ENCODE assay signal across 10 cellular contexts in the genomic region with DNA sequence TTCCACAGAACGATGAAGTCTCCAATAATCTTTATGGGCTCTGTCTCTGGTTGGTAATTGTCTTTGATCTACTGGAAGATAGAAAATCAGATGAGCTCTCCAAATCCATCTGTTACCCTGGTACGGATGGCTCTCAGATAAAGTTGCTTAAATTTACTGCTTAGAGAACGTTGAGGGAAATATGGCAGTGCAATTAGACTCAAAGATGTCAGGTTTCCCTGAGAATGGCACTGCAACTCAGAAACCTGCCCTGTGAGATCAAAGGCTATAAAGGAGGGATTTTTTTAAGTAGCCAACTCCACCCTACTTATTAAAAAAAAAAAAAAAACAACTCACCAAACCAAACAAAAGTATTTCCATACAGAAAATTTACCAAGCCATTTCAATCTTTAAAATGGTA. TPM values are rescaled to one million over a fixed set of nuclear protein-coding genes. Genes with fewer than 3 reads are reported as not detected.
A peak's percentile ranks its signal among the peaks of the same experiment; 100 is the strongest.
DNase-seq lines count a peak whose midpoint lies in the region; ATAC-seq and TF ChIP-seq lines count a peak whose summit lies in the region.
"Had no signal": no experiment of that assay in that cellular context is flagged by ENCODE, and none has a peak within 500 bp of the region (broad histone marks: within the 10 kb centered on the region; RNA-seq: fewer than 3 reads in every experiment).

No MANE protein-coding gene starts in this region.

- H3K9me3 ChIP-seq in muscle layer of colon (ENCODE audit: low read length) = no peaks in the 10 kb centered on the region
- H3K9me3 ChIP-seq: ovary had no signal

- peak overlapping the region; percentile 99 for H3K27ac Mint-ChIP-seq in activated naive CD4-positive, alpha-beta T cell treated with anti-CD3 and anti-CD28 coated beads, Interleukin-2, amount 50 U/mL, for 24 hours
- H3K27ac Mint-ChIP-seq in activated T-helper 2 cell treated with anti-CD3 and anti-CD28 coated beads, Interferon-gamma antibody, Interleukin-2, Interleukin-4, amounts not matched to agents 10 μg/mL and 5 μg/mL and 100 μg/mL, durations not matched to agents 14 hours and 24 hours and 36 hours = peak overlapping the region; percentile 99

- H3K27me3 ChIP-seq in muscle layer of colon (ENCODE audit: control insufficient read depth in 1 of 2, insufficient read depth in 2 of 2, low read length in 2 of 2) = no peaks in the 10 kb centered on the region
- H3K27me3 ChIP-seq in dorsolateral prefrontal cortex = no peaks in the 10 kb centered on the region
- H3K27me3 ChIP-seq: ovary had no signal

- H3K4me3 ChIP-seq in muscle layer of colon (ENCODE audit: low read depth in 1 of 2, low read length in 2 of 2) (no peak overlapping the region), dorsolateral prefrontal cortex (peak overlapping the region in 21 of 59 donors; percentile 52 to 78 (median 70))

- peak overlapping the region; percentile 97 for H3K4me3 Mint-ChIP-seq in activated naive CD4-positive, alpha-beta T cell treated with anti-CD3 and anti-CD28 coated beads, Interleukin-2, amount 50 U/mL, for 24 hours
- H3K4me3 Mint-ChIP-seq in activated T-helper 2 cell treated with anti-CD3 and anti-CD28 coated beads, Interferon-gamma antibody, Interleukin-2, Interleukin-4, amounts not matched to agents 10 μg/mL and 5 μg/mL and 100 μg/mL, durations not matched to agents 14 hours and 24 hours and 36 hours (ENCODE audit: low read depth) = peak overlapping the region; percentile 98

- peaks cover 65% of the 10 kb centered on the region for H3K4me1 Mint-ChIP-seq in activated naive CD4-positive, alpha-beta T cell treated with anti-CD3 and anti-CD28 coated beads, Interleukin-2, amount 50 U/mL, for 24 hours
- H3K4me1 Mint-ChIP-seq in activated T-helper 2 cell treated with anti-CD3 and anti-CD28 coated beads, Interferon-gamma antibody, Interleukin-2, Interleukin-4, amounts not matched to agents 10 μg/mL and 5 μg/mL and 100 μg/mL, durations not matched to agents 14 hours and 24 hours and 36 hours (ENCODE audit: low read depth) = peaks cover 53% of the 10 kb centered on the region

- TF ChIP-seq CTCF in dorsolateral prefrontal cortex (IDR thresholded peaks at IDR 0.05 in 54 of 56, conservative IDR thresholded peaks at IDR 0.05 in 2 of 56; ENCODE audit: low read depth in 1 of 56, partially characterized antibody in 56 of 56) = no peak

- H3K27ac ChIP-seq in muscle layer of colon (ENCODE audit: low read depth, low read length) (peak overlapping the region; percentile 62), dorsolateral prefrontal cortex (peak overlapping the region in 3 of 59 donors; percentile 9 to 75 (median 52))

- no peak overlapping the region for H3K9ac ChIP-seq in muscle layer of colon (ENCODE audit: low read length)

- H3K27me3 Mint-ChIP-seq in activated naive CD4-positive, alpha-beta T cell treated with anti-CD3 and anti-CD28 coated beads, Interleukin-2, amount 50 U/mL, for 24 hours = no peaks in the 10 kb centered on the region
- H3K27me3 Mint-ChIP-seq in activated T-helper 2 cell treated with anti-CD3 and anti-CD28 coated beads, Interferon-gamma antibody, Interleukin-2, Interleukin-4, amounts not matched to agents 10 μg/mL and 5 μg/mL and 100 μg/mL, durations not matched to agents 14 hours and 24 hours and 36 hours (ENCODE audit: low read depth) = no peaks in the 10 kb centered on the region

- intact Hi-C loops in activated T-helper 2 cell treated with anti-CD3 and anti-CD28 coated beads, Interferon-gamma antibody, Interleukin-2, Interleukin-4, amounts not matched to agents 10 μg/mL and 5 μg/mL and 100 μg/mL, durations not matched to agents 14 hours and 24 hours and 36 hours (cut with micrococcal nuclease) = loop anchor here (5.0 to 10.0 kb wide), 2 partner anchors 281 to 708 kb away; no protein-coding TSS in a partner anchor
- intact Hi-C loops in dorsolateral prefrontal cortex (cut with DNase I) = loop anchor here in 1 of 2 donors (2.0 kb wide), 1 partner anchor 30 kb away; a partner anchor contains a TSS

- H3K36me3 Mint-ChIP-seq in activated naive CD4-positive, alpha-beta T cell treated with anti-CD3 and anti-CD28 coated beads, Interleukin-2, amount 50 U/mL, for 24 hours = peaks cover 18% of the 10 kb centered on the region
- H3K36me3 Mint-ChIP-seq in activated T-helper 2 cell treated with anti-CD3 and anti-CD28 coated beads, Interferon-gamma antibody, Interleukin-2, Interleukin-4, amounts not matched to agents 10 μg/mL and 5 μg/mL and 100 μg/mL, durations not matched to agents 14 hours and 24 hours and 36 hours (ENCODE audit: low read depth) = peaks cover 44% of the 10 kb centered on the region

- ATAC-seq in GM18519 (IDR thresholded peaks at IDR 0.05; ENCODE audit: low FRiP score, unreplicated experiment) = no peak

- H3K4me1 ChIP-seq in muscle layer of colon (ENCODE audit: insufficient read depth, low read length) = peaks cover 42% of the 10 kb centered on the region

- no peak for DNase-seq in activated naive CD4-positive, alpha-beta T cell treated with Interleukin-2 at 50 U/mL for 16 hours
- no peak for DNase-seq in activated T-helper 2 cell treated with anti-CD3 and anti-CD28 coated beads, Interferon-gamma antibody, Interleukin-2, Interleukin-4, amounts not matched to agents 10 μg/mL and 5 μg/mL and 100 μg/mL, durations not matched to agents 14 hours and 24 hours and 36 hours (ENCODE audit: low spot score)
- no peak for DNase-seq in dorsolateral prefrontal cortex
- no peak for DNase-seq in Ammon's horn (ENCODE audit: low spot score)
- DNase-seq in amygdala (lab: John Stamatoyannopoulos, UW) = no peak
- DNase-seq: cerebellar nuclear complex had no signal

- no peaks in the 10 kb centered on the region for H3K36me3 ChIP-seq in muscle layer of colon (ENCODE audit: insufficient read depth, low read length)
- H3K36me3 ChIP-seq: ovary had no signal

- H3K9me3 Mint-ChIP-seq in activated naive CD4-positive, alpha-beta T cell treated with anti-CD3 and anti-CD28 coated beads, Interleukin-2, amount 50 U/mL, for 24 hours = no peaks in the 10 kb centered on the region
- no peaks in the 10 kb centered on the region for H3K9me3 Mint-ChIP-seq in activated T-helper 2 cell treated with anti-CD3 and anti-CD28 coated beads, Interferon-gamma antibody, Interleukin-2, Interleukin-4, amounts not matched to agents 10 μg/mL and 5 μg/mL and 100 μg/mL, durations not matched to agents 14 hours and 24 hours and 36 hours

RNA-seq across cellular contexts. Expression of a gene that starts 0.8 kb away (rescaled TPM):
- 217 and 221 TPM in 2 replicates for total RNA-seq in activated T-helper 2 cell treated with anti-CD3 and anti-CD28 coated beads, Interferon-gamma antibody, Interleukin-2, Interleukin-4, amounts not matched to agents 10 μg/mL and 5 μg/mL and 100 μg/mL, durations not matched to agents 14 hours and 24 hours and 36 hours
- total RNA-seq in dorsolateral prefrontal cortex = 1 to 10 TPM; 1.5 to 9.7 (median 3.6) TPM

RNA-seq across cellular contexts. Expression of a gene that starts 30.5 kb away (rescaled TPM):
- 28.0 and 30.4 TPM in 2 replicates for total RNA-seq in activated T-helper 2 cell treated with anti-CD3 and anti-CD28 coated beads, Interferon-gamma antibody, Interleukin-2, Interleukin-4, amounts not matched to agents 10 μg/mL and 5 μg/mL and 100 μg/mL, durations not matched to agents 14 hours and 24 hours and 36 hours
- total RNA-seq in dorsolateral prefrontal cortex = 10 to 100 TPM; 29.0 to 61.1 (median 39.8) TPM

Comparison
In these comparisons a context has a peak if more than half of its experiments do, and no peak if none do; other contexts are left out.
1. RNA of a gene that starts 0.8 kb away (total RNA-seq): 217 to 221 TPM in activated T-helper 2 cell treated with anti-CD3 and anti-CD28 coated beads, Interferon-gamma antibody, Interleukin-2, Interleukin-4, amounts not matched to agents 10 μg/mL and 5 μg/mL and 100 μg/mL, durations not matched to agents 14 hours and 24 hours and 36 hours; 1.5 to 9.7 TPM in dorsolateral prefrontal cortex; every median in the first group is over 10 times any median in the second.